In the genomic region with DNA sequence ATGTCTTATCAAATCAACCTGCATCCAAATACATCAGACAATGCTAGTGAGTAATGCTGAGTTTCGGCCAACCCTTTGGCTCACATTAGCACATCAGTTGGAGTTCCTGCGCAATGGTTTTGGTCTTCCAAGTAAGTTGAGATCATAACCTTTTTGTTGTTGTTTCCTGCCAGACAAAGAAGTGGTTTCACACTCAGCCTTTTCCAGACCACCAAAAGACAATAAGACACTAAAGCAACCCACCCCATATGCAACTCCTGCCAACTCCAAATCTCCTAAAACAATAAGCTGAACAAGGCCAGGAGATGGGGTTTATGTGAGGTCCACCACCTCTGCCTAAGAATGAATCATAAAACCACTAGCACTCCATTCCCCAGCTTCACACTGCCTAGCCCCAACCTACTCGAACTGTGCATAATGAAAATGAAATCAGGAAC, we compare ENCODE assay signal across 17 cellular contexts.
DNase-seq lines count a peak whose midpoint lies in the region; ATAC-seq lines count a peak whose summit lies in the region.
"Had no signal": no experiment of that assay in that cellular context is flagged by ENCODE, and none has a peak within 500 bp of the region (broad histone marks: within the 10 kb centered on the region; RNA-seq: fewer than 3 reads in every experiment).

No MANE protein-coding gene starts in this region.

- no peak overlapping the region for H3K4me3 Mint-ChIP-seq in activated T-helper 17 cell treated with anti-CD3 and anti-CD28 coated beads, Interleukin-2, amount 50 U/mL, for 72 hours
- H3K4me3 Mint-ChIP-seq: HFFc6, neural crest cell had no signal

- ATAC-seq in HG02973 (IDR thresholded peaks at IDR 0.05; ENCODE audit: unreplicated experiment): peak; percentile 52
- ATAC-seq in activated T-helper 17 cell treated with anti-CD3 and anti-CD28 coated beads, Interleukin-2, amount 50 U/mL, for 72 hours (replicated peaks): peak; percentile 89

- DNase-seq in NCI-H82 (lab: John Stamatoyannopoulos, UW): peak; percentile 29
- no peak for DNase-seq in NCI-H82 treated with DMSO at 0.1 percent for 48 hours (lab: John Stamatoyannopoulos, UW; ENCODE audit: unreplicated experiment)
- peak; percentile 24 for DNase-seq in pulmonary artery endothelial cell (ENCODE audit: low read depth, low spot score)
- no peak for DNase-seq in GM19238 (ENCODE audit: insufficient read length, low spot score)
- DNase-seq in SHP77 treated with DMSO at 0.1 percent for 48 hours (lab: John Stamatoyannopoulos, UW): no peak
- DNase-seq in NCI-H774 (lab: John Stamatoyannopoulos, UW): no peak
- DNase-seq: activated gamma-delta T cell treated with Interleukin-2 at 50 U/mL for 16 hours; DMS53; HFFc6; kidney; NCI-H2081; PC-9; stimulated activated CD4-positive, alpha-beta T cell treated with anti-CD3 and anti-CD28 coated beads, Interleukin-15, amount 100 ng/mL, for 24 hours; stimulated activated naive CD4-positive, alpha-beta T cell treated with Interleukin-2 at 50 U/mL for 16 hours had no signal

- no peaks in the 10 kb centered on the region for H3K9me3 Mint-ChIP-seq in activated T-helper 17 cell treated with anti-CD3 and anti-CD28 coated beads, Interleukin-2, amount 50 U/mL, for 72 hours
- H3K9me3 Mint-ChIP-seq: neural crest cell had no signal

- H3K27me3 Mint-ChIP-seq in activated T-helper 17 cell treated with anti-CD3 and anti-CD28 coated beads, Interleukin-2, amount 50 U/mL, for 72 hours: peaks cover 17% of the 10 kb centered on the region

- peaks cover 4% of the 10 kb centered on the region for H3K4me1 Mint-ChIP-seq in activated T-helper 17 cell treated with anti-CD3 and anti-CD28 coated beads, Interleukin-2, amount 50 U/mL, for 72 hours

- no peak overlapping the region for H3K27ac Mint-ChIP-seq in activated T-helper 17 cell treated with anti-CD3 and anti-CD28 coated beads, Interleukin-2, amount 50 U/mL, for 72 hours
- H3K27ac Mint-ChIP-seq: HFFc6 had no signal

- no peaks in the 10 kb centered on the region for H3K36me3 Mint-ChIP-seq in activated T-helper 17 cell treated with anti-CD3 and anti-CD28 coated beads, Interleukin-2, amount 50 U/mL, for 72 hours (ENCODE audit: low read depth)

Comparison
In these comparisons a context has a peak if more than half of its experiments do, and no peak if none do; other contexts are left out.
1. DNase-seq: peak in NCI-H82 (single experiment) and pulmonary artery endothelial cell (single experiment); none in NCI-H82 treated with DMSO at 0.1 percent for 48 hours (single experiment), GM19238 (single experiment), SHP77 treated with DMSO at 0.1 percent for 48 hours (single experiment) and NCI-H774 (single experiment).